ENCODE assay signal across 28 cellular contexts in genomic region chr5:123882305-123882704, GRCh38.
A peak's percentile ranks its signal among the peaks of the same experiment; 100 is the strongest.
DNase-seq lines count a peak whose midpoint lies in the region; ATAC-seq, FAIRE-seq and TF ChIP-seq lines count a peak whose summit lies in the region.
"Had no signal": no experiment of that assay in that cellular context is flagged by ENCODE, and none has a peak within 500 bp of the region (broad histone marks: within the 10 kb centered on the region; RNA-seq: fewer than 3 reads in every experiment).

No MANE protein-coding gene starts in this region.

- H2AFZ ChIP-seq in astrocyte (ENCODE audit: low read depth, low read length), result no peak overlapping the region
- H2AFZ ChIP-seq: GM23248 had no signal

- peaks cover 17 to 28% (median 22%) of the 10 kb centered on the region in 10 experiments for H3K4me1 ChIP-seq in BLaER1 treated with 17β-estradiol and CSF1 and Interleukin-3, amounts not matched to agents 10 nM and 100 nM
- H3K4me1 ChIP-seq in astrocyte (ENCODE audit: insufficient read depth, low read length), result peaks cover 21% of the 10 kb centered on the region
- H3K4me1 ChIP-seq: breast epithelium, Peyer's patch, vagina had no signal

- no peak for TF ChIP-seq POLR2A in GM18505 (IDR thresholded peaks at IDR 0.05; ENCODE audit: borderline replicate concordance, extremely low read depth, insufficient read depth, insufficient read length)

- H3K36me3 Mint-ChIP-seq in astrocyte (ENCODE audit: low read depth, unreplicated experiment) (no peaks in the 10 kb centered on the region), nephron (ENCODE audit: low read depth) (no peaks in the 10 kb centered on the region)
- no peaks in the 10 kb centered on the region for H3K36me3 Mint-ChIP-seq in activated T-cell treated with anti-CD3 and anti-CD28 coated beads, Interleukin-2, amount 50 U/mL, for 4 hours (ENCODE audit: insufficient read depth)
- H3K36me3 Mint-ChIP-seq: CD8-positive, alpha-beta T cell had no signal

- peak overlapping the region; percentile 37 to 75 (median 54); a peak in 21 of 22 replicates for H3K4me2 ChIP-seq in BLaER1 treated with 17β-estradiol and CSF1 and Interleukin-3, amounts not matched to agents 10 nM and 100 nM
- H3K4me2 ChIP-seq in astrocyte (ENCODE audit: low read length), result peak overlapping the region; percentile 40

- H3K4me3 Mint-ChIP-seq in astrocyte (ENCODE audit: unreplicated experiment), result no peak overlapping the region
- H3K4me3 Mint-ChIP-seq in nephron, result peak overlapping the region in 1 of 3 experiments; percentile 15
- H3K4me3 Mint-ChIP-seq in activated T-cell treated with anti-CD3 and anti-CD28 coated beads, Interleukin-2, amount 50 U/mL, for 4 hours, result no peak overlapping the region
- H3K4me3 Mint-ChIP-seq: activated B cell treated with CpG ODN at 0.5 μM for 24 hours; activated naive CD4-positive, alpha-beta T cell treated with anti-CD3 and anti-CD28 coated beads for 36 hours; activated T-helper 1 cell treated with anti-CD3 and anti-CD28 coated beads, Interleukin-12 subunit alpha, Interleukin-12 subunit beta, Interleukin-2, Interleukin-4 antibody, amounts not matched to agents 30 ng/mL and 10 ng/mL and 1 ng/mL, durations not matched to agents 14 hours and 24 hours and 36 hours; CD8-positive, alpha-beta T cell; effector memory CD8-positive, alpha-beta T cell; stimulated activated naive CD8-positive, alpha-beta T cell treated with anti-CD3 and anti-CD28 coated beads, Interleukin-15, Interleukin-2, amounts not matched to agents 100 ng/mL and 50 ng/mL, for 24 hours had no signal

- H3K4me1 Mint-ChIP-seq in astrocyte (ENCODE audit: low read depth, unreplicated experiment) (peaks cover 16% of the 10 kb centered on the region), nephron (peaks cover 43% of the 10 kb centered on the region)
- H3K4me1 Mint-ChIP-seq in activated T-cell treated with anti-CD3 and anti-CD28 coated beads, Interleukin-2, amount 50 U/mL, for 4 hours (ENCODE audit: low read depth), result no peaks in the 10 kb centered on the region
- H3K4me1 Mint-ChIP-seq: activated B cell treated with CpG ODN at 0.5 μM for 24 hours had no signal

- H3K27ac ChIP-seq in BLaER1 treated with 17β-estradiol and CSF1 and Interleukin-3, amounts not matched to agents 10 nM and 100 nM, result 0 out of 22 replicates have a peak overlapping the region, but pooled peaks of 1 of the 11 experiments have one; percentile 45
- H3K27ac ChIP-seq in astrocyte (ENCODE audit: low read depth, low read length), result no peak overlapping the region
- H3K27ac ChIP-seq: adrenal gland, breast epithelium, coronary artery, GM23248, Peyer's patch, vagina had no signal

- H4K20me1 ChIP-seq in BLaER1 treated with 17β-estradiol and CSF1 and Interleukin-3, amounts not matched to agents 10 nM and 100 nM, result no peaks in the 10 kb centered on the region
- H4K20me1 ChIP-seq in astrocyte (ENCODE audit: insufficient read depth, low read length), result no peaks in the 10 kb centered on the region

- no peaks in the 10 kb centered on the region for H3K36me3 ChIP-seq in BLaER1 treated with 17β-estradiol and CSF1 and Interleukin-3, amounts not matched to agents 10 nM and 100 nM
- H3K36me3 ChIP-seq in astrocyte (ENCODE audit: insufficient read depth, low read length), result no peaks in the 10 kb centered on the region
- H3K36me3 ChIP-seq: adrenal gland, breast epithelium, Peyer's patch, vagina had no signal

- DNase-seq in NCI-H1105 (lab: John Stamatoyannopoulos, UW) (peak; percentile 10), astrocyte (ENCODE audit: low read depth) (no peak), NAMALWA (ENCODE audit: low spot score) (no peak), middle frontal gyrus (ENCODE audit: extremely low spot score, low spot score) (no peak)
- no peak for DNase-seq in activated T-cell treated with anti-CD3 and anti-CD28 coated beads, Interleukin-2, amount 50 U/mL, for 4 hours
- DNase-seq: activated B cell treated with CpG ODN at 0.5 μM for 24 hours; activated CD4-positive, alpha-beta T cell treated with anti-CD3 and anti-CD28 coated beads, Interleukin-2, amount 50 U/mL, for 4 hours; activated naive CD4-positive, alpha-beta T cell treated with anti-CD3 and anti-CD28 coated beads for 36 hours; adrenal gland; CD8-positive, alpha-beta T cell; effector memory CD8-positive, alpha-beta T cell; foreskin melanocyte; hippocampal formation; left colon; NCI-H2081 treated with DMSO at 0.1 percent for 48 hours; Peyer's patch; T-helper 1 cell had no signal

- H3K27me3 Mint-ChIP-seq in astrocyte (ENCODE audit: low read depth, unreplicated experiment) (no peaks in the 10 kb centered on the region), nephron (ENCODE audit: low read depth) (no peaks in the 10 kb centered on the region)
- no peaks in the 10 kb centered on the region for H3K27me3 Mint-ChIP-seq in activated T-cell treated with anti-CD3 and anti-CD28 coated beads, Interleukin-2, amount 50 U/mL, for 4 hours (ENCODE audit: low read depth)
- H3K27me3 Mint-ChIP-seq: activated B cell treated with CpG ODN at 0.5 μM for 24 hours; effector memory CD8-positive, alpha-beta T cell; stimulated activated naive CD8-positive, alpha-beta T cell treated with anti-CD3 and anti-CD28 coated beads, Interleukin-15, Interleukin-2, amounts not matched to agents 100 ng/mL and 50 ng/mL, for 24 hours had no signal

- ATAC-seq in GM18505 (IDR thresholded peaks at IDR 0.05; ENCODE audit: unreplicated experiment), result no peak
- ATAC-seq in activated T-cell treated with anti-CD3 and anti-CD28 coated beads, Interleukin-2, amount 50 U/mL, for 4 hours, result no peak
- ATAC-seq: CD8-positive, alpha-beta T cell; effector memory CD8-positive, alpha-beta T cell; esophagus mucosa; GM12878; left colon had no signal

- no peak overlapping the region for H3K9ac ChIP-seq in BLaER1 treated with 17β-estradiol and CSF1 and Interleukin-3, amounts not matched to agents 10 nM and 100 nM
- H3K9ac ChIP-seq in astrocyte (ENCODE audit: low read length), result no peak overlapping the region
- H3K9ac ChIP-seq: GM23248 had no signal

- no peak overlapping the region for H3K4me3 ChIP-seq in BLaER1 treated with 17β-estradiol and CSF1 and Interleukin-3, amounts not matched to agents 10 nM and 100 nM
- no peak overlapping the region for H3K4me3 ChIP-seq in astrocyte (ENCODE audit: insufficient read depth, low read depth, low read length)
- H3K4me3 ChIP-seq: adrenal gland, breast epithelium, coronary artery, GM12878, GM23248, Peyer's patch, vagina had no signal

- peaks cover 0 to 11% (median 5%) of the 10 kb centered on the region in 11 experiments; a peak in 3 of 22 replicates for H3K9me3 ChIP-seq in BLaER1 treated with 17β-estradiol and CSF1 and Interleukin-3, amounts not matched to agents 10 nM and 100 nM (replicated peaks in 1 of 11)
- H3K9me3 ChIP-seq in astrocyte (ENCODE audit: insufficient read depth, low read depth, low read length), result no peaks in the 10 kb centered on the region
- H3K9me3 ChIP-seq: adrenal gland, breast epithelium, Peyer's patch, vagina had no signal

- no peaks in the 10 kb centered on the region for H3K27me3 ChIP-seq in BLaER1 treated with 17β-estradiol and CSF1 and Interleukin-3, amounts not matched to agents 10 nM and 100 nM
- H3K27me3 ChIP-seq in astrocyte (ENCODE audit: insufficient read depth, low read length), result no peaks in the 10 kb centered on the region
- H3K27me3 ChIP-seq: adrenal gland, breast epithelium, Peyer's patch, vagina had no signal

- H3K79me2 ChIP-seq in astrocyte (ENCODE audit: insufficient read depth, low read length), result no peaks in the 10 kb centered on the region

- no peak overlapping the region for H3K27ac Mint-ChIP-seq in astrocyte (ENCODE audit: unreplicated experiment)
- peak overlapping the region; percentile 79 to 95 (median 85) for H3K27ac Mint-ChIP-seq in nephron
- H3K27ac Mint-ChIP-seq: activated B cell treated with CpG ODN at 0.5 μM for 24 hours; activated naive CD4-positive, alpha-beta T cell treated with anti-CD3 and anti-CD28 coated beads for 36 hours; activated T-helper 1 cell treated with anti-CD3 and anti-CD28 coated beads, Interleukin-12 subunit alpha, Interleukin-12 subunit beta, Interleukin-2, Interleukin-4 antibody, amounts not matched to agents 30 ng/mL and 10 ng/mL and 1 ng/mL, durations not matched to agents 14 hours and 24 hours and 36 hours; CD8-positive, alpha-beta T cell; effector memory CD8-positive, alpha-beta T cell; stimulated activated naive CD8-positive, alpha-beta T cell treated with anti-CD3 and anti-CD28 coated beads, Interleukin-15, Interleukin-2, amounts not matched to agents 100 ng/mL and 50 ng/mL, for 24 hours had no signal

- no peak for FAIRE-seq in astrocyte (lab: Jason Lieb, UNC)
- FAIRE-seq: GM12878 had no signal

- no peak for TF ChIP-seq CTCF in astrocyte (IDR thresholded peaks at IDR 0.05; ENCODE audit: insufficient read depth, low read depth, low read length)
- no peak for TF ChIP-seq CTCF in nephron (IDR thresholded peaks at IDR 0.05; ENCODE audit: unreplicated experiment in 3 of 3)

- no peaks in the 10 kb centered on the region for H3K9me3 Mint-ChIP-seq in astrocyte (ENCODE audit: unreplicated experiment)
- H3K9me3 Mint-ChIP-seq in nephron, result no peaks in the 10 kb centered on the region
- no peaks in the 10 kb centered on the region for H3K9me3 Mint-ChIP-seq in activated T-cell treated with anti-CD3 and anti-CD28 coated beads, Interleukin-2, amount 50 U/mL, for 4 hours
- H3K9me3 Mint-ChIP-seq: activated B cell treated with CpG ODN at 0.5 μM for 24 hours; activated naive CD4-positive, alpha-beta T cell treated with anti-CD3 and anti-CD28 coated beads for 36 hours; activated T-helper 1 cell treated with anti-CD3 and anti-CD28 coated beads, Interleukin-12 subunit alpha, Interleukin-12 subunit beta, Interleukin-2, Interleukin-4 antibody, amounts not matched to agents 30 ng/mL and 10 ng/mL and 1 ng/mL, durations not matched to agents 14 hours and 24 hours and 36 hours; CD8-positive, alpha-beta T cell; stimulated activated naive CD8-positive, alpha-beta T cell treated with anti-CD3 and anti-CD28 coated beads, Interleukin-15, Interleukin-2, amounts not matched to agents 100 ng/mL and 50 ng/mL, for 24 hours had no signal
